ENCODE assay signal across 14 cellular contexts in the genomic region with DNA sequence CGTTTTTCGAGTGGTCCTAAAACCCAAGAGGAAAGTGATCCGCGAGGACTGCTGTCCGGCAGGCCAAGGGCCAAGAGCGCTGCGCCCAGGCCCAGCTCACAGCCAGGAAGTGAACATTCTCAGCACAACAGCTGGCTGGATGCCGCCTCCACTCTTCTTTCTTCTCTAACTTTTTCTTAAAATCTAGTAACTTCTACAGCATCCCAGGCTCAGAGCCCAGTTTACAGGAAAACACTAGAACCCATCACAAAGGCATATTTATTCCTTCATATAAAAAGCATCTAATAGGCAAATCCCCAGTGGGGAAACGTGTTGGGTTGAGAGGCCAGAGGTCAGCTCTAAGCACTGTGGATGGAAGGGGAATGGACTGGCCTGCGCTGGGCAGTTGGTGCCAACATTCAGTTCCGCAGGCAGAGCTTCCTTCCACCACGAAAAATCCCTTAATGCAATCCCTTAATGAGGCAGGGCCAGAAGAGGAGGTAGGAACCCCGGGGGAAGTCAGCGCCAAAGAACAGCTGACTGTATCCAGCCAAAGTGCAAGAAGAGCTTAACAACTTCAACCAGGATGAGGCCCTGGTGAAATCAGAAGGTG.
DNase-seq lines count a peak whose midpoint lies in the region; TF ChIP-seq lines count a peak whose summit lies in the region.
"Had no signal": no experiment of that assay in that cellular context is flagged by ENCODE, and none has a peak within 500 bp of the region (broad histone marks: within the 10 kb centered on the region; RNA-seq: fewer than 3 reads in every experiment).

No MANE protein-coding gene starts in this region.

- no peaks in the 10 kb centered on the region for H3K36me3 ChIP-seq in colonic mucosa

- H3K4me3 ChIP-seq in colonic mucosa (no peak overlapping the region), skeletal muscle cell (ENCODE audit: low read depth, low read length) (no peak overlapping the region)

- peak; percentile 58 for DNase-seq in AG08396 (ENCODE audit: low spot score)
- no peak for DNase-seq in colonic mucosa
- peak; percentile 28 for DNase-seq in skeletal muscle cell (ENCODE audit: low read depth)
- DNase-seq in NCI-H446 (lab: John Stamatoyannopoulos, UW): no peak
- DNase-seq in G401 (ENCODE audit: low spot score): no peak
- no peak for DNase-seq in HUDEP-2 (lab: John Stamatoyannopoulos, UW; ENCODE audit: unreplicated experiment in 76 of 76)
- DNase-seq in NCI-H510A treated with DMSO at 0.1 percent for 48 hours (lab: John Stamatoyannopoulos, UW): no peak
- DNase-seq: activated CD4-positive, alpha-beta T cell treated with anti-CD3 and anti-CD28 coated beads for 36 hours; activated effector memory CD4-positive, alpha-beta T cell treated with Interleukin-2 at 50 U/mL for 16 hours; NCI-H1092 treated with DMSO at 0.1 percent for 48 hours; NCI-H69; stimulated activated CD4-positive, alpha-beta T cell treated with anti-CD3 and anti-CD28 coated beads, Interleukin-1b, Interleukin-23, amount 100 ng/mL, for 48 hours; stimulated activated naive B cell treated with anti-CD40 and anti-IgM and Interleukin-4, amounts not matched to agents 10 μg/mL and 1 μg/mL and 100 μg/mL, for 72 hours had no signal

- peak overlapping the region; percentile 27 for H3K27ac ChIP-seq in colonic mucosa
- peak overlapping the region; percentile 77 for H3K27ac ChIP-seq in layer of hippocampus (ENCODE audit: low read depth, low read length)

- H3K4me1 ChIP-seq in colonic mucosa: peaks cover 5% of the 10 kb centered on the region

- no peak for TF ChIP-seq CTCF in colonic mucosa (IDR thresholded peaks at IDR 0.05)

- peak overlapping the region in 1 of 2 donors; percentile 9 for H3K9ac ChIP-seq in colonic mucosa (ENCODE audit: low read depth in 2 of 2, low read length in 2 of 2)

- no peaks in the 10 kb centered on the region for H3K27me3 ChIP-seq in colonic mucosa
- H3K27me3 ChIP-seq in layer of hippocampus (ENCODE audit: control insufficient read depth, insufficient read depth, low read length): no peaks in the 10 kb centered on the region

- in situ Hi-C loops in G401 (cut with HindIII; ENCODE audit: low sequenced_read_pairs): no loop called here

- H3K9me3 ChIP-seq in colonic mucosa: no peaks in the 10 kb centered on the region

- intact Hi-C loops in colonic mucosa (cut with DNase I): no loop called here

Comparison
In these comparisons a context has a peak if more than half of its experiments do, and no peak if none do; other contexts are left out.
1. DNase-seq: peak in AG08396 (single experiment) and skeletal muscle cell (single experiment); none in colonic mucosa (single experiment), NCI-H446 (0 of 2), G401 (single experiment), HUDEP-2 (0 of 76) and NCI-H510A treated with DMSO at 0.1 percent for 48 hours (single experiment).